ENCODE assay signal across 25 cellular contexts in genomic region chr15:67595572-67595971, GRCh38.
"Had no signal": no experiment of that assay in that cellular context is flagged by ENCODE, and none has a peak within 500 bp of the region (broad histone marks: within the 10 kb centered on the region; RNA-seq: fewer than 3 reads in every experiment).

No MANE protein-coding gene starts in this region.

- H3K4me1 ChIP-seq: SJSA1 had no signal

- H3K27me3 ChIP-seq: MG63, SJSA1 had no signal

- H3K4me3 ChIP-seq: MG63, SJSA1, SK-N-MC had no signal

- H3K27ac ChIP-seq: SJSA1, SK-N-MC had no signal

- DNase-seq: IMR-90, Karpas-422, KG1, MG63, NCI-H1092, NCI-H1105 treated with DMSO at 0.1 percent for 48 hours, NCI-H1417 treated with DMSO at 0.1 percent for 48 hours, NCI-H146, NCI-H187, NCI-H2029, NCI-H2081 treated with DMSO at 0.1 percent for 48 hours, NCI-H2171, NCI-H226, NCI-H446, NCI-H510A, NCI-H524 treated with DMSO at 0.1 percent for 48 hours, NCI-H69, NCI-H774, Right ventricle myocardium superior, RPMI8226, SIG-M5 had no signal

- H3K36me3 ChIP-seq: MG63, SJSA1 had no signal

- FAIRE-seq: HepG2, RCC 7860 had no signal

- ATAC-seq: HepG2 had no signal

- H3K9me3 ChIP-seq: MG63, SJSA1 had no signal
